ENCODE assay signal across 26 cellular contexts in genomic region chr14:58713677-58714076, GRCh38.
"Had no signal": no experiment of that assay in that cellular context is flagged by ENCODE, and none has a peak within 500 bp of the region (broad histone marks: within the 10 kb centered on the region; RNA-seq: fewer than 3 reads in every experiment).

No MANE protein-coding gene starts in this region.

- H3K27ac ChIP-seq: KMS-11, SJCRH30, WERI-Rb-1 had no signal

- ATAC-seq: activated CD4-positive, alpha-beta T cell treated with anti-CD3 and anti-CD28 coated beads for 36 hours; activated T-helper 17 cell treated with anti-CD3 and anti-CD28 coated beads, Interleukin-2, amount 50 U/mL, for 72 hours; Panc1; Right ventricle myocardium inferior had no signal

- H3K9ac ChIP-seq: KMS-11, SK-N-SH had no signal

- H3K4me3 ChIP-seq: SJCRH30 had no signal

- H3K36me3 ChIP-seq: SJCRH30, WERI-Rb-1 had no signal

- H3K27me3 ChIP-seq: SJCRH30 had no signal

- H3K9me3 ChIP-seq: SJCRH30, SK-N-SH had no signal

- H3K4me2 ChIP-seq: KMS-11, SK-N-SH had no signal

- DNase-seq: activated CD4-positive, alpha-beta memory T cell treated with anti-CD3 and anti-CD28 coated beads, Interleukin-2, amount 10 ng/mL, durations not matched to agents 7 days and 5 days; activated CD4-positive, alpha-beta T cell treated with anti-CD3 and anti-CD28 coated beads for 36 hours; activated CD4-positive, alpha-beta T cell treated with anti-CD3 and anti-CD28 coated beads, Interleukin-2, amount 50 U/mL, for 1 hour; activated gamma-delta T cell; activated naive CD4-positive, alpha-beta T cell treated with anti-CD3 and anti-CD28 coated beads for 36 hours; activated T-cell treated with anti-CD3 and anti-CD28 coated beads for 4 hours; activated T-cell treated with anti-CD3 and anti-CD28 coated beads, Interleukin-2, amount 50 U/mL, for 48 hours; MV-4-11; NCI-H1092 treated with DMSO at 0.1 percent for 48 hours; NCI-H1436; NCI-H1694 treated with DMSO at 0.1 percent for 48 hours; NCI-H2029 treated with DMSO at 0.1 percent for 48 hours; NCI-H345; NCI-H510A; NCI-H69; NK-92 treated with Interleukin-12 subunit alpha and Interleukin-12 subunit beta, amount 100 ng/mL, for 24 hours; OCI-M1; RPMI8226; SJCRH30; SK-N-SH; T-helper 1 cell; WERI-Rb-1 had no signal
